Comparison of ENCODE assay signal across 8 cellular contexts in genomic region chr9:125558453-125559084, GRCh38.
DNase-seq lines count a peak whose midpoint lies in the region; ATAC-seq, FAIRE-seq and TF ChIP-seq lines count a peak whose summit lies in the region.

No MANE protein-coding gene starts in this region.

- peak; percentile 25 for DNase-seq in GM12891 (ENCODE audit: insufficient read length, low spot score)
- peak; percentile 63 for DNase-seq in MV-4-11 (lab: John Stamatoyannopoulos, UW)
- peak; percentile 75 for DNase-seq in SK-N-DZ (ENCODE audit: low spot score)
- no peak for DNase-seq in activated naive CD8-positive, alpha-beta T cell treated with anti-CD3 and anti-CD28 coated beads, Interleukin-2, amount 10 ng/mL, durations not matched to agents 7 days and 5 days
- peak; percentile 43 for DNase-seq in left cardiac atrium
- no peak for DNase-seq in occipital lobe (lab: John Stamatoyannopoulos, UW)
- no peak for DNase-seq in posterior vena cava (ENCODE audit: low spot score)

- intact Hi-C loops in left cardiac atrium (cut with DNase I) (loop anchor here in 1 of 2 donors (2.0 to 10.0 kb wide), 2 partner anchors 72 to 666 kb away; no protein-coding TSS in a partner anchor), posterior vena cava (cut with DNase I) (no loop called here)

- H3K36me3 Mint-ChIP-seq in activated naive CD8-positive, alpha-beta T cell treated with anti-CD3 and anti-CD28 coated beads, Interleukin-2, amount 10 ng/mL, durations not matched to agents 7 days and 5 days: peaks cover 9% of the 10 kb centered on the region

- H3K4me3 Mint-ChIP-seq in activated naive CD8-positive, alpha-beta T cell treated with anti-CD3 and anti-CD28 coated beads, Interleukin-2, amount 10 ng/mL, durations not matched to agents 7 days and 5 days: no peak overlapping the region

- H3K27ac Mint-ChIP-seq in activated naive CD8-positive, alpha-beta T cell treated with anti-CD3 and anti-CD28 coated beads, Interleukin-2, amount 10 ng/mL, durations not matched to agents 7 days and 5 days: no peak overlapping the region

- peak overlapping the region; percentile 10 for H3K27ac ChIP-seq in rectal smooth muscle tissue (ENCODE audit: low read depth, low read length)

- ATAC-seq in activated naive CD8-positive, alpha-beta T cell treated with anti-CD3 and anti-CD28 coated beads, Interleukin-2, amount 10 ng/mL, durations not matched to agents 7 days and 5 days (ENCODE audit: low read depth): peak; percentile 46
- peak; percentile 68 to 84 for ATAC-seq in left cardiac atrium

- no peak overlapping the region for H3K9ac ChIP-seq in rectal smooth muscle tissue (ENCODE audit: low read length)

- peaks cover 26% of the 10 kb centered on the region for H3K4me1 Mint-ChIP-seq in activated naive CD8-positive, alpha-beta T cell treated with anti-CD3 and anti-CD28 coated beads, Interleukin-2, amount 10 ng/mL, durations not matched to agents 7 days and 5 days

- POLR2A ChIA-PET in activated naive CD8-positive, alpha-beta T cell treated with anti-CD3 and anti-CD28 coated beads, Interleukin-2, amount 10 ng/mL, durations not matched to agents 7 days and 5 days (lab: Charles Lee): no interaction called here

- peaks cover 4% of the 10 kb centered on the region for H3K36me3 ChIP-seq in rectal smooth muscle tissue (ENCODE audit: control insufficient read depth, insufficient read depth, low read length)

- no peaks in the 10 kb centered on the region for H3K27me3 ChIP-seq in rectal smooth muscle tissue (ENCODE audit: control insufficient read depth, insufficient read depth, low read length)

- TF ChIP-seq POLR2A in GM12891 (IDR thresholded peaks at IDR 0.05; ENCODE audit: low read depth, low read length): no peak

- H3K4me1 ChIP-seq in rectal smooth muscle tissue (ENCODE audit: control insufficient read depth, insufficient read depth, low read length): peaks cover 4% of the 10 kb centered on the region

- no peaks in the 10 kb centered on the region for H3K27me3 Mint-ChIP-seq in activated naive CD8-positive, alpha-beta T cell treated with anti-CD3 and anti-CD28 coated beads, Interleukin-2, amount 10 ng/mL, durations not matched to agents 7 days and 5 days

- no peak overlapping the region for H3K4me3 ChIP-seq in rectal smooth muscle tissue (ENCODE audit: low read length)

- FAIRE-seq in GM12891 (lab: Jason Lieb, UNC): peak; percentile 33

- no peaks in the 10 kb centered on the region for H3K9me3 Mint-ChIP-seq in activated naive CD8-positive, alpha-beta T cell treated with anti-CD3 and anti-CD28 coated beads, Interleukin-2, amount 10 ng/mL, durations not matched to agents 7 days and 5 days

TF ChIP-seq in GM12891, 5 proteins besides CTCF, POLR2A, EP300 and RAD21:
- TF ChIP-seq TAF1 (IDR thresholded peaks at IDR 0.05; ENCODE audit: low read depth, low read length): no peak
- no peak for TF ChIP-seq POLR2AphosphoS5 (IDR thresholded peaks at IDR 0.05; ENCODE audit: low read depth, low read length)
- TF ChIP-seq POU2F2 (IDR thresholded peaks at IDR 0.05; ENCODE audit: low read depth, low read length): no peak
- no peak for TF ChIP-seq PAX5 (IDR thresholded peaks at IDR 0.05; ENCODE audit: insufficient read depth, low read length, severe bottlenecking)
- no peak for TF ChIP-seq SPI1 (IDR thresholded peaks at IDR 0.05; ENCODE audit: low read depth, low read length)

Comparison
In these comparisons a context has a peak if more than half of its experiments do, and no peak if none do; other contexts are left out.
1. DNase-seq: peak in GM12891 (single experiment), MV-4-11 (single experiment), SK-N-DZ (single experiment) and left cardiac atrium (single experiment); none in activated naive CD8-positive, alpha-beta T cell treated with anti-CD3 and anti-CD28 coated beads, Interleukin-2, amount 10 ng/mL, durations not matched to agents 7 days and 5 days (single experiment), occipital lobe (single experiment) and posterior vena cava (single experiment).